In genomic region chr12:124053855-124054254, GRCh38 we compare ENCODE assay signal across 8 cellular contexts.
DNase-seq lines count a peak whose midpoint lies in the region; ATAC-seq lines count a peak whose summit lies in the region.

No MANE protein-coding gene starts in this region.

- ATAC-seq in left cardiac atrium (peak; percentile 90 to 95), sciatic nerve (peak; percentile 96), HG03135 (IDR thresholded peaks at IDR 0.05; ENCODE audit: unreplicated experiment) (no peak), GM21737 (IDR thresholded peaks at IDR 0.05; ENCODE audit: unreplicated experiment) (no peak)

- intact Hi-C loops in left cardiac atrium (cut with DNase I) (loop anchor here (1.0 to 10.0 kb wide), 4 partner anchors 261 to 848 kb away; no protein-coding TSS in a partner anchor), sciatic nerve (cut with DNase I) (loop anchor here (5.0 kb wide), 2 partner anchors 268 to 713 kb away; no protein-coding TSS in a partner anchor)

- peak; percentile 87 for DNase-seq in Ammon's horn (ENCODE audit: low spot score)
- peak; percentile 56 for DNase-seq in HuH-7 (ENCODE audit: low spot score)
- DNase-seq in UCSD-AML1 (lab: John Stamatoyannopoulos, UW; ENCODE audit: unreplicated experiment): peak; percentile 25
- DNase-seq in left cardiac atrium: peak; percentile 60
- DNase-seq in sciatic nerve (ENCODE audit: low spot score): peak; percentile 79
- no peak for DNase-seq in SKM-1 treated with dmso at 0.1 percent for 144 hours (lab: John Stamatoyannopoulos, UW; ENCODE audit: unreplicated experiment)

Comparison
In these comparisons a context has a peak if more than half of its experiments do, and no peak if none do; other contexts are left out.
1. ATAC-seq: peak in left cardiac atrium (2 of 2) and sciatic nerve (single experiment); none in HG03135 (single experiment) and GM21737 (single experiment).